Comparison of ENCODE assay signal across 9 cellular contexts in the genomic region with DNA sequence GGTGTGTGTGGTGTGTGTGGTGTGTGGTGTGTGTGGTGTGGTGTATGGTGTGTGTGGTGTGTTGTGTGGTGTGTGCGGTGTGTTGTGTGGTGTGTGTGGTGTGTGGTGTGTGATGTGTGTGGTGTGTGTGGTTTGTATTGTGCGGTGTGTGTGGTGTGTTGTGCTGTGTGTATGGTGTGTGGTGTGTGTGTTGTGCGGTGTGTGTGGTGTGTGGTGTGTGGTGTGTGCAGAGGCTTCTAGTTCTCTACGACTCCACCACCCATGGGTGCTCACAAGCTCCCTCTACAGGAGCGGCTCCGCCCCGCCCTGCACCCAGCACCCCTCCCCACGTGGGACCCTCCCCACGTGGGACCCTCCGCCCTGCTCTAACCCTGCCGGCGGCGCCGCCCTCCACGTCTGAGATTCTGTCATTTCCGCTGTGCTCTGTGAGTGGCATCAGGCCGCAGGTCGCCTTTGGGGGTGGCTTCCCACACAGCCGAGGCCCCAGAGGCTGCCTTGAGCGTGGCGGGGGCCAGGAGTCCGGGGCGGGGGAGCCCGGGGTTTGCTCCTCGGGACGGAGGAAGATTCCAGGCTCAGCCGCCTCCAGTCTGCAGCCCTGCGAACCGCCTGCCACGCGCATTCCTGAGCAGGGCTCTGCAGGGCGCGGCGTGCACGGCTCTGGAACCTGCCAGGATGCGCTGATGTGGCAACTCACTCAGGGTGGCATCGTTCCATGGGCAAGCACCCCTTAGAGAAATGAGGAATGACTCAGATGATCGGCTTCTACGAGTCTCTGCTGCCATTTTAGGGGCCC. TPM values are rescaled to one million over a fixed set of nuclear protein-coding genes. Genes with fewer than 3 reads are reported as not detected.
A peak's percentile ranks its signal among the peaks of the same experiment; 100 is the strongest.
DNase-seq lines count a peak whose midpoint lies in the region; ATAC-seq and TF ChIP-seq lines count a peak whose summit lies in the region.
"Had no signal": no experiment of that assay in that cellular context is flagged by ENCODE, and none has a peak within 500 bp of the region (broad histone marks: within the 10 kb centered on the region; RNA-seq: fewer than 3 reads in every experiment).

No MANE protein-coding gene starts in this region.

- TF ChIP-seq CTCF in epithelial cell of esophagus (IDR thresholded peaks at IDR 0.05; ENCODE audit: insufficient read depth, low read depth, low read length, missing control alignments) (no peak), spleen (IDR thresholded peaks at IDR 0.05 in 8 of 11, conservative IDR thresholded peaks at IDR 0.05 in 3 of 11) (no peak), dorsolateral prefrontal cortex (IDR thresholded peaks at IDR 0.05 in 54 of 56, conservative IDR thresholded peaks at IDR 0.05 in 2 of 56; ENCODE audit: low read depth in 1 of 56, partially characterized antibody in 56 of 56) (no peak), Peyer's patch (IDR thresholded peaks at IDR 0.05) (no peak)

- H3K4me1 Mint-ChIP-seq in activated CD8-positive, alpha-beta memory T cell treated with anti-CD3 and anti-CD28 coated beads, Interleukin-2, amount 10 ng/mL, durations not matched to agents 7 days and 5 days = peaks cover 42% of the 10 kb centered on the region
- H3K4me1 Mint-ChIP-seq in T-helper 2 cell treated with Interferon-gamma antibody and Interleukin-4, amounts not matched to agents 5 μg/mL and 100 μg/mL, for 36 hours (ENCODE audit: low read depth) = peaks cover 31% of the 10 kb centered on the region

- H3K36me3 Mint-ChIP-seq in activated CD8-positive, alpha-beta memory T cell treated with anti-CD3 and anti-CD28 coated beads, Interleukin-2, amount 10 ng/mL, durations not matched to agents 7 days and 5 days = peaks cover 13% of the 10 kb centered on the region
- H3K36me3 Mint-ChIP-seq in T-helper 2 cell treated with Interferon-gamma antibody and Interleukin-4, amounts not matched to agents 5 μg/mL and 100 μg/mL, for 36 hours (ENCODE audit: low read depth) = no peaks in the 10 kb centered on the region

- H3K36me3 ChIP-seq in spleen = no peaks in the 10 kb centered on the region
- no peaks in the 10 kb centered on the region for H3K36me3 ChIP-seq in Peyer's patch

- H3K4me1 ChIP-seq in spleen = peaks cover 5 to 50% (median 21%) of the 10 kb centered on the region in 6 donors
- H3K4me1 ChIP-seq in Peyer's patch = no peaks in the 10 kb centered on the region

- peak overlapping the region; percentile 48 for H3K4me3 Mint-ChIP-seq in activated CD8-positive, alpha-beta memory T cell treated with anti-CD3 and anti-CD28 coated beads, Interleukin-2, amount 10 ng/mL, durations not matched to agents 7 days and 5 days
- H3K4me3 Mint-ChIP-seq in T-helper 2 cell treated with Interferon-gamma antibody and Interleukin-4, amounts not matched to agents 5 μg/mL and 100 μg/mL, for 36 hours = no peak overlapping the region

- H3K27ac Mint-ChIP-seq in activated CD8-positive, alpha-beta memory T cell treated with anti-CD3 and anti-CD28 coated beads, Interleukin-2, amount 10 ng/mL, durations not matched to agents 7 days and 5 days = peak overlapping the region; percentile 53
- H3K27ac Mint-ChIP-seq in T-helper 2 cell treated with Interferon-gamma antibody and Interleukin-4, amounts not matched to agents 5 μg/mL and 100 μg/mL, for 36 hours = peak overlapping the region; percentile 64

- TF ChIP-seq POLR2A in spleen (IDR thresholded peaks at IDR 0.05) (no peak), Peyer's patch (IDR thresholded peaks at IDR 0.05) (no peak)

- WGBS in spleen, 5 donors = 53 to 83% (median 69%) methylated on average over 18 to 39 of the region's 39 CpGs

- intact Hi-C loops in spleen (cut with DNase I; ENCODE audit: low total_unique reads) (no loop called here), dorsolateral prefrontal cortex (cut with DNase I) (no loop called here)

- no peak for ATAC-seq in activated CD8-positive, alpha-beta memory T cell treated with anti-CD3 and anti-CD28 coated beads, Interleukin-2, amount 10 ng/mL, durations not matched to agents 7 days and 5 days
- ATAC-seq in HG03469 (IDR thresholded peaks at IDR 0.05; ENCODE audit: unreplicated experiment) = no peak

- peaks cover 6% of the 10 kb centered on the region for H3K9me3 Mint-ChIP-seq in activated CD8-positive, alpha-beta memory T cell treated with anti-CD3 and anti-CD28 coated beads, Interleukin-2, amount 10 ng/mL, durations not matched to agents 7 days and 5 days (ENCODE audit: low read depth)
- no peaks in the 10 kb centered on the region for H3K9me3 Mint-ChIP-seq in T-helper 2 cell treated with Interferon-gamma antibody and Interleukin-4, amounts not matched to agents 5 μg/mL and 100 μg/mL, for 36 hours

- peak overlapping the region in 2 of 8 donors; percentile 8 to 87 for H3K27ac ChIP-seq in spleen
- no peak overlapping the region for H3K27ac ChIP-seq in dorsolateral prefrontal cortex
- no peak overlapping the region for H3K27ac ChIP-seq in Peyer's patch

- H3K4me3 ChIP-seq in epithelial cell of esophagus (ENCODE audit: low read length) (no peak overlapping the region), spleen (no peak overlapping the region), dorsolateral prefrontal cortex (no peak overlapping the region), Peyer's patch (no peak overlapping the region)

- CTCF ChIA-PET in activated CD8-positive, alpha-beta memory T cell treated with anti-CD3 and anti-CD28 coated beads, Interleukin-2, amount 10 ng/mL, durations not matched to agents 7 days and 5 days (lab: Charles Lee) = no interaction called here

- H3K27me3 Mint-ChIP-seq in activated CD8-positive, alpha-beta memory T cell treated with anti-CD3 and anti-CD28 coated beads, Interleukin-2, amount 10 ng/mL, durations not matched to agents 7 days and 5 days = peaks cover 3% of the 10 kb centered on the region
- H3K27me3 Mint-ChIP-seq in T-helper 2 cell treated with Interferon-gamma antibody and Interleukin-4, amounts not matched to agents 5 μg/mL and 100 μg/mL, for 36 hours (ENCODE audit: low read depth) = no peaks in the 10 kb centered on the region

- no peak for DNase-seq in activated CD8-positive, alpha-beta memory T cell treated with anti-CD3 and anti-CD28 coated beads, Interleukin-2, amount 10 ng/mL, durations not matched to agents 7 days and 5 days
- no peak for DNase-seq in activated CD8-positive, alpha-beta memory T cell treated with anti-CD3 and anti-CD28 coated beads, Interleukin-2, amount 50 U/mL, for 48 hours
- no peak for DNase-seq in T-helper 2 cell treated with Interferon-gamma antibody and Interleukin-4, amounts not matched to agents 5 μg/mL and 100 μg/mL, for 36 hours (ENCODE audit: low spot score)
- DNase-seq in epithelial cell of esophagus (ENCODE audit: low read depth) (peak; percentile 57), spleen (peak; percentile 81), dorsolateral prefrontal cortex (no peak), Peyer's patch (no peak)
- DNase-seq: activated CD4-positive, CD25-positive, alpha-beta regulatory T cell had no signal

- H3K9me3 ChIP-seq in spleen = no peaks in the 10 kb centered on the region
- H3K9me3 ChIP-seq in Peyer's patch = no peaks in the 10 kb centered on the region

- H3K27me3 ChIP-seq in spleen (replicated peaks in 1 of 7) = peaks cover 0 to 7% (median 0%) of the 10 kb centered on the region in 7 donors
- H3K27me3 ChIP-seq in dorsolateral prefrontal cortex = no peaks in the 10 kb centered on the region
- no peaks in the 10 kb centered on the region for H3K27me3 ChIP-seq in Peyer's patch

RNA-seq across cellular contexts. Expression of gene DNAJB6, which starts 37.0 kb away (rescaled TPM):
- total RNA-seq in activated CD8-positive, alpha-beta memory T cell treated with anti-CD3 and anti-CD28 coated beads, Interleukin-2, amount 10 ng/mL, durations not matched to agents 7 days and 5 days = 10 to 100 TPM; 82.0 to 85.6 TPM
- total RNA-seq in spleen = 100 to 1,000 TPM in 2 of 7 donors, 10 to 100 TPM in 5; 84.8 to 115 (median 95.9) TPM
- polyA plus RNA-seq in spleen = 10 to 100 TPM; 37.7 to 70.8 (median 49.5) TPM
- 100 to 1,000 TPM; 103 to 250 (median 160) TPM for total RNA-seq in dorsolateral prefrontal cortex
- 100 to 1,000 TPM in 1 of 4 donors, 10 to 100 TPM in 3; 47.1 to 129 (median 61.3) TPM for total RNA-seq in Peyer's patch

Comparison
In these comparisons a context has a peak if more than half of its experiments do, and no peak if none do; other contexts are left out.
1. DNase-seq: peak in epithelial cell of esophagus (single experiment) and spleen (single experiment); none in activated CD8-positive, alpha-beta memory T cell treated with anti-CD3 and anti-CD28 coated beads, Interleukin-2, amount 10 ng/mL, durations not matched to agents 7 days and 5 days (single experiment), activated CD8-positive, alpha-beta memory T cell treated with anti-CD3 and anti-CD28 coated beads, Interleukin-2, amount 50 U/mL, for 48 hours (single experiment), T-helper 2 cell treated with Interferon-gamma antibody and Interleukin-4, amounts not matched to agents 5 μg/mL and 100 μg/mL, for 36 hours (single experiment), dorsolateral prefrontal cortex (0 of 10) and Peyer's patch (0 of 3).